In the genomic region with DNA sequence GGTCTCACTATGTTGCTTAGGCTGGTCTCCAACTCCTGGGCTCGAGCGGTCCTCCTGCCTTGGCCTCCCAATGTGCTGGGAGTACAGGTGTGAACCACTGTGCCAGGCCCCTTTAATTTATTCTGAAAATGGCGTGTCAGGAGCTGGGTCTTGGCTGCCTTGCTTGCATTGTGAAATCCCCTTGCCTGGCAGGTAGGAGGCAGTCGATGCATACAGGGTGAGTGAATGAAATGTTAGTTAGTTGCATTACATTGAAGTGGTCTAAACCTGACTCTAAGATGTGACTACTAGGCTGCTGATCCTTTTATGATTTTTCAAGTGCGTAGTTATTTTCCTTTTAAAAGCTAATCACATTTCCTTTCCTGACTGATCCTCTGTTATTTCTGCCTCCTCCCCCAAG, we compare ENCODE assay signal across 21 cellular contexts. TPM values are rescaled to one million over a fixed set of nuclear protein-coding genes. Genes with fewer than 3 reads are reported as not detected.
DNase-seq lines count a peak whose midpoint lies in the region; ATAC-seq, FAIRE-seq and TF ChIP-seq lines count a peak whose summit lies in the region.
"Had no signal": no experiment of that assay in that cellular context is flagged by ENCODE, and none has a peak within 500 bp of the region (broad histone marks: within the 10 kb centered on the region; RNA-seq: fewer than 3 reads in every experiment).

No MANE protein-coding gene starts in this region.

- intact Hi-C loops in OCI-LY7 (cut with micrococcal nuclease; ENCODE audit: unreplicated experiment) (no loop called here), endothelial cell of umbilical vein (cut with micrococcal nuclease) (loop anchor here (5.0 kb wide), 1 partner anchor 40 kb away; no protein-coding TSS in a partner anchor)

- dilution Hi-C loops in endothelial cell of umbilical vein (cut with MboI; ENCODE audit: extremely low pct_ligation_motif_present, low sequenced_read_pairs) = no loop called here

- no peak overlapping the region for H2AFZ ChIP-seq in OCI-LY7 (ENCODE audit: low read length)
- no peak overlapping the region for H2AFZ ChIP-seq in endothelial cell of umbilical vein (ENCODE audit: low read depth, low read length)
- H2AFZ ChIP-seq: parathyroid adenoma had no signal

- H3K9me3 Mint-ChIP-seq in stimulated activated memory B cell treated with anti-CD40 and anti-IgM and Interleukin-4, amounts not matched to agents 10 μg/mL and 1 μg/mL and 100 μg/mL, for 72 hours = no peaks in the 10 kb centered on the region
- H3K9me3 Mint-ChIP-seq: activated naive CD8-positive, alpha-beta T cell treated with anti-CD3 and anti-CD28 coated beads, Interleukin-2, amount 10 ng/mL, durations not matched to agents 7 days and 5 days; CD8-positive, alpha-beta memory T cell; naive thymus-derived CD4-positive, alpha-beta T cell; type B pancreatic cell had no signal

- ATAC-seq in stimulated activated memory B cell treated with anti-CD40 and anti-IgM and Interleukin-4, amounts not matched to agents 10 μg/mL and 1 μg/mL and 100 μg/mL, for 72 hours = no peak
- no peak for ATAC-seq in HG03097 (IDR thresholded peaks at IDR 0.05; ENCODE audit: low FRiP score, unreplicated experiment)
- ATAC-seq: HepG2; naive thymus-derived CD4-positive, alpha-beta T cell had no signal

- no peak overlapping the region for H3K9ac ChIP-seq in endothelial cell of umbilical vein (replicated peaks; ENCODE audit: extremely low read depth, insufficient read depth, low read length)
- H3K9ac ChIP-seq: parathyroid adenoma had no signal

- CTCF ChIA-PET in OCI-LY7 (lab: Charles Lee; ENCODE audit: unreplicated experiment) = no interaction called here
- CTCF ChIA-PET in endothelial cell of umbilical vein (lab: Charles Lee) = interaction anchor here (1.0 to 8.4 kb wide), 8 partner anchors 10 to 80 kb away, joined by 3 to 50 read pairs (median 8); no protein-coding TSS in a partner anchor

- H3K4me2 ChIP-seq in OCI-LY7 (ENCODE audit: low read length) (no peak overlapping the region), endothelial cell of umbilical vein (ENCODE audit: insufficient read depth, low read length) (no peak overlapping the region)

- H3K79me2 ChIP-seq in OCI-LY7 (ENCODE audit: insufficient read depth, low read depth, low read length) (no peaks in the 10 kb centered on the region), endothelial cell of umbilical vein (ENCODE audit: control insufficient read depth, insufficient read depth, low read length) (peaks cover 91% of the 10 kb centered on the region)
- H3K79me2 ChIP-seq: parathyroid adenoma had no signal

- H3K36me3 Mint-ChIP-seq in stimulated activated memory B cell treated with anti-CD40 and anti-IgM and Interleukin-4, amounts not matched to agents 10 μg/mL and 1 μg/mL and 100 μg/mL, for 72 hours = peaks cover 12% of the 10 kb centered on the region
- H3K36me3 Mint-ChIP-seq: activated naive CD8-positive, alpha-beta T cell treated with anti-CD3 and anti-CD28 coated beads, Interleukin-2, amount 10 ng/mL, durations not matched to agents 7 days and 5 days; CD8-positive, alpha-beta memory T cell; naive thymus-derived CD4-positive, alpha-beta T cell; type B pancreatic cell had no signal

- POLR2A ChIA-PET in OCI-LY7 (lab: Charles Lee) = no interaction called here
- POLR2A ChIA-PET in endothelial cell of umbilical vein (lab: Charles Lee) = no interaction called here

- H3K4me3 ChIP-seq in GM12875 (ENCODE audit: low read depth, low read length) (no peak overlapping the region), OCI-LY7 (ENCODE audit: low read depth, low read length, poor library complexity, severe bottlenecking) (no peak overlapping the region), endothelial cell of umbilical vein (replicated peaks in 1 of 3; ENCODE audit: insufficient read depth in 1 of 3, low read depth in 1 of 3, low read length in 3 of 3) (no peak overlapping the region)
- H3K4me3 ChIP-seq: right lobe of liver had no signal

- no peaks in the 10 kb centered on the region for H3K9me3 ChIP-seq in OCI-LY7 (ENCODE audit: low read length)
- H3K9me3 ChIP-seq in endothelial cell of umbilical vein (replicated peaks; ENCODE audit: control insufficient read depth, insufficient read depth, low read length) = no peaks in the 10 kb centered on the region
- H3K9me3 ChIP-seq: right lobe of liver had no signal

- H3K27ac Mint-ChIP-seq in stimulated activated memory B cell treated with anti-CD40 and anti-IgM and Interleukin-4, amounts not matched to agents 10 μg/mL and 1 μg/mL and 100 μg/mL, for 72 hours = peak overlapping the region; percentile 90
- H3K27ac Mint-ChIP-seq: activated naive CD8-positive, alpha-beta T cell treated with anti-CD3 and anti-CD28 coated beads, Interleukin-2, amount 10 ng/mL, durations not matched to agents 7 days and 5 days; naive thymus-derived CD4-positive, alpha-beta T cell; type B pancreatic cell had no signal

- H3K36me3 ChIP-seq in OCI-LY7 (ENCODE audit: insufficient read depth, low read length) = no peaks in the 10 kb centered on the region
- no peaks in the 10 kb centered on the region for H3K36me3 ChIP-seq in endothelial cell of umbilical vein (ENCODE audit: control insufficient read depth in 2 of 2, extremely low read depth in 1 of 2, insufficient read depth in 2 of 2, low read length in 2 of 2)
- H3K36me3 ChIP-seq: right lobe of liver had no signal

- no peaks in the 10 kb centered on the region for H3K9me2 ChIP-seq in OCI-LY7 (ENCODE audit: insufficient read depth, low read length)

- no peak for DNase-seq in OCI-LY7 (ENCODE audit: low spot score)
- DNase-seq in endothelial cell of umbilical vein (ENCODE audit: low read depth, low spot score) = peak; percentile 52
- DNase-seq in KG1 (lab: John Stamatoyannopoulos, UW) = no peak
- no peak for DNase-seq in GM10266 (ENCODE audit: extremely low spot score)
- DNase-seq in hippocampal formation (lab: John Stamatoyannopoulos, UW) = no peak
- DNase-seq: activated effector memory CD4-positive, alpha-beta T cell treated with Interleukin-2 at 50 U/mL for 16 hours; activated naive CD8-positive, alpha-beta T cell treated with anti-CD3 and anti-CD28 coated beads, Interleukin-2, amount 10 ng/mL, durations not matched to agents 7 days and 5 days; CD8-positive, alpha-beta memory T cell; MM.1S; naive thymus-derived CD4-positive, alpha-beta T cell; NCI-H1436 treated with DMSO at 0.1 percent for 48 hours; NCI-H524 treated with DMSO at 0.1 percent for 48 hours; right lobe of liver; stimulated activated CD4-positive, alpha-beta T cell treated with anti-CD3 and anti-CD28 coated beads, Interleukin-15, amount 100 ng/mL, for 24 hours had no signal

- no peaks in the 10 kb centered on the region for H3K27me3 ChIP-seq in endothelial cell of umbilical vein (ENCODE audit: control insufficient read depth in 2 of 2, insufficient read depth in 2 of 2, low read length in 2 of 2)
- H3K27me3 ChIP-seq: right lobe of liver had no signal

- H3K27ac ChIP-seq in OCI-LY7 (ENCODE audit: low read depth, low read length, poor library complexity, severe bottlenecking) (no peak overlapping the region), endothelial cell of umbilical vein (ENCODE audit: insufficient read depth, low read depth, low read length) (no peak overlapping the region)
- H3K27ac ChIP-seq: HL-60, parathyroid adenoma, right lobe of liver had no signal

- H3K27me3 Mint-ChIP-seq in stimulated activated memory B cell treated with anti-CD40 and anti-IgM and Interleukin-4, amounts not matched to agents 10 μg/mL and 1 μg/mL and 100 μg/mL, for 72 hours = no peaks in the 10 kb centered on the region
- H3K27me3 Mint-ChIP-seq: activated naive CD8-positive, alpha-beta T cell treated with anti-CD3 and anti-CD28 coated beads, Interleukin-2, amount 10 ng/mL, durations not matched to agents 7 days and 5 days; CD8-positive, alpha-beta memory T cell; type B pancreatic cell had no signal

- H3K4me3 Mint-ChIP-seq in stimulated activated memory B cell treated with anti-CD40 and anti-IgM and Interleukin-4, amounts not matched to agents 10 μg/mL and 1 μg/mL and 100 μg/mL, for 72 hours = no peak overlapping the region
- H3K4me3 Mint-ChIP-seq: activated naive CD8-positive, alpha-beta T cell treated with anti-CD3 and anti-CD28 coated beads, Interleukin-2, amount 10 ng/mL, durations not matched to agents 7 days and 5 days; CD8-positive, alpha-beta memory T cell; naive thymus-derived CD4-positive, alpha-beta T cell; type B pancreatic cell had no signal

- TF ChIP-seq POLR2A in endothelial cell of umbilical vein (IDR thresholded peaks at IDR 0.05; ENCODE audit: low read depth, low read length) = no peak

- no peaks in the 10 kb centered on the region for H4K20me1 ChIP-seq in OCI-LY7 (ENCODE audit: insufficient read depth, low read length)
- H4K20me1 ChIP-seq in endothelial cell of umbilical vein (replicated peaks; ENCODE audit: control insufficient read depth, extremely low read depth, insufficient read depth, low read length) = no peaks in the 10 kb centered on the region

- no peaks in the 10 kb centered on the region for H3K9me1 ChIP-seq in endothelial cell of umbilical vein (replicated peaks; ENCODE audit: control insufficient read depth, extremely low read depth, insufficient read depth, low read length)

- FAIRE-seq in endothelial cell of umbilical vein (lab: Jason Lieb, UNC) = peak; percentile 18
- FAIRE-seq: HepG2 had no signal

- BruUV-seq in OCI-LY7 (replicated peaks; lab: Mats Ljungman, UMichigan) (no TSS peak), endothelial cell of umbilical vein (replicated peaks; lab: Mats Ljungman, UMichigan) (no TSS peak)

- H3K4me1 Mint-ChIP-seq in stimulated activated memory B cell treated with anti-CD40 and anti-IgM and Interleukin-4, amounts not matched to agents 10 μg/mL and 1 μg/mL and 100 μg/mL, for 72 hours = peaks cover 82% of the 10 kb centered on the region

- TF ChIP-seq CTCF in GM12875 (IDR thresholded peaks at IDR 0.05; ENCODE audit: borderline replicate concordance, insufficient read depth, low read depth, low read length) = 0 out of 2 replicates have a peak, but pooled peaks have one; percentile 20
- peak; percentile 52 for TF ChIP-seq CTCF in OCI-LY7 (conservative IDR thresholded peaks at IDR 0.05; ENCODE audit: low read length)
- peak; percentile 8 to 41 for TF ChIP-seq CTCF in endothelial cell of umbilical vein (IDR thresholded peaks at IDR 0.05; ENCODE audit: extremely low read depth in 1 of 2, insufficient read depth in 1 of 2, low read depth in 1 of 2, low read length in 2 of 2)
- no peak for TF ChIP-seq CTCF in GM10266 (IDR thresholded peaks at IDR 0.05; ENCODE audit: control insufficient read depth, insufficient read depth, low read depth, missing control alignments)

- H3K4me1 ChIP-seq in OCI-LY7 (ENCODE audit: insufficient read depth, low read length, poor library complexity, severe bottlenecking) (peaks cover 8% of the 10 kb centered on the region), endothelial cell of umbilical vein (ENCODE audit: control insufficient read depth, extremely low read depth, insufficient read depth, low read length) (peaks cover 18% of the 10 kb centered on the region)
- H3K4me1 ChIP-seq: parathyroid adenoma, right lobe of liver had no signal

RNA-seq across cellular contexts. Expression of a gene that starts 42.9 kb away (rescaled TPM):
- 0.05 TPM in 1 of 2 replicates, not detected in the other for total RNA-seq in OCI-LY7 (2014; rRNA removed; shearing (Covaris generic))
- total RNA-seq in OCI-LY7 (2022) (0.34 and 0.42 TPM in 2 replicates), endothelial cell of umbilical vein (151 and 155 TPM in 2 replicates)
- 162 and 166 TPM in 2 replicates for polyA plus RNA-seq in endothelial cell of umbilical vein
- 199 and 231 TPM in 2 replicates for polyA plus RNA-seq in endothelial cell of umbilical vein (2011; cell fraction: cytosol; rRNA removed)
- 96.4 and 111 TPM in 2 replicates for polyA plus RNA-seq in endothelial cell of umbilical vein (2011; cell fraction: nucleus; rRNA removed)
- 141 TPM in 2 replicates for polyA plus RNA-seq in endothelial cell of umbilical vein (2012)
- 95.1 and 97.9 TPM in 2 replicates for polyA minus RNA-seq in endothelial cell of umbilical vein
- polyA minus RNA-seq in endothelial cell of umbilical vein (2011; cell fraction: cytosol; rRNA and poly(A)+ RNA removed) = 17.4 TPM
- polyA minus RNA-seq in endothelial cell of umbilical vein (2011; cell fraction: nucleus; rRNA and poly(A)+ RNA removed) = 22.0 and 26.0 TPM in 2 replicates

Comparison
In these comparisons a context has a peak if more than half of its experiments do, and no peak if none do; other contexts are left out.
1. RNA of a gene that starts 42.9 kb away (total RNA-seq): 151 to 155 TPM in endothelial cell of umbilical vein; 0.05 to 0.42 TPM in OCI-LY7; every median in the first group is over 100 times any median in the second.